Comparison of ENCODE assay signal across 18 cellular contexts in the genomic region with DNA sequence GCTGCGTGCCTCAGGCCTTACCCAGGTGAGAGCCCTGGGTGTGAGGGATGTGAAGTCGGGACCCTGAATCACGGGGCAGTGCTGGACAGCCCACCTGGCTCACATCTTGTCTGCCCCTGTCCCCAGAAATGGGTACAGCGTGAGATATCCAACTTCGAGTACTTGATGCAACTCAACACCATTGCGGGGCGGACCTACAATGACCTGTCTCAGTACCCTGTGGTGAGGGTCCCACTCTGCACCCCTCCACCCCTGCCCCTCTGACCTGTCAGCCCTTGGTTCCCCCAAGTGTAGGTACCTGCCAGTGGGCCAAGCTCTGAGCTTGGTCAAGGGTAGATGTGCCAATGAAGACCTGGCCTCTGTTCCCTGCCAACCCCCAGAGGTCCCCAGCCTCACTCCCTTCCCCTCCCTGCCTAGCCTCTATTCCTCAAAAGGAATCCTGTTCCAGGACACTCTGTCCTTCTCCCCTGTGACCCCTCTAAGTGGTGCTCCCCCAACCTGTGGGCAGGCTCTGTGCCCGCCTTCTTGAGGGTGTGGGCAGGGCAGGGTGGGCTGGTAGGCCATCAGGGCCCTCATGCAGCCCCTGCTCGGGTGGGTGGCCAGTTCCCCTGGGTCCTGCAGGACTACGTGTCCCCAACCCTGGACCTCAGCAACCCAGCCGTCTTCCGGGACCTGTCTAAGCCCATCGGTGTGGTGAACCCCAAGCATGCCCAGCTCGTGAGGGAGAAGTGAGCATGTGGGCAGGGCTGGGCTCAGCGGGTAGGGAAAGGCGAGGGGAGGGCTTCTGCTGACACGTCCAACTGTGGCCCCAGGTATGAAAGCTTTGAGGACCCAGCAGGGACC. TPM values are rescaled to one million over a fixed set of nuclear protein-coding genes. Genes with fewer than 3 reads are reported as not detected.
DNase-seq lines count a peak whose midpoint lies in the region; ATAC-seq, FAIRE-seq and TF ChIP-seq lines count a peak whose summit lies in the region.
"Had no signal": no experiment of that assay in that cellular context is flagged by ENCODE, and none has a peak within 500 bp of the region (broad histone marks: within the 10 kb centered on the region; RNA-seq: fewer than 3 reads in every experiment).

No MANE protein-coding gene starts in this region.

- 91% methylated on average over 14 of the region's 17 CpGs for WGBS in suprapubic skin

- no peak for TF ChIP-seq EP300 in suprapubic skin (IDR thresholded peaks at IDR 0.05)

- H3K27me3 Mint-ChIP-seq in activated naive CD4-positive, alpha-beta T cell treated with anti-CD3 and anti-CD28 coated beads for 36 hours (ENCODE audit: low read depth), result no peaks in the 10 kb centered on the region
- H3K27me3 Mint-ChIP-seq: CD4-positive, alpha-beta memory T cell had no signal

- TF ChIP-seq CTCF in kidney (IDR thresholded peaks at IDR 0.05; ENCODE audit: borderline replicate concordance, extremely low read depth, insufficient read depth), result no peak
- no peak for TF ChIP-seq CTCF in suprapubic skin (IDR thresholded peaks at IDR 0.05)

- CTCF ChIA-PET in activated naive CD4-positive, alpha-beta T cell treated with anti-CD3 and anti-CD28 coated beads for 36 hours (lab: Charles Lee), result no interaction called here

- H3K4me1 ChIP-seq in kidney (ENCODE audit: control insufficient read depth in 1 of 2, insufficient read depth in 1 of 2, low read depth in 1 of 2, low read length in 2 of 2) (peaks cover 0 to 3% of the 10 kb centered on the region in 2 donors), suprapubic skin (peaks cover 11% of the 10 kb centered on the region)

- no peak for DNase-seq in activated naive CD4-positive, alpha-beta T cell treated with anti-CD3 and anti-CD28 coated beads, Interleukin-2, amount 50 U/mL, for 72 hours (ENCODE audit: low spot score in 2 of 2)
- no peak for DNase-seq in activated naive CD4-positive, alpha-beta T cell treated with anti-CD3 and anti-CD28 coated beads for 36 hours
- DNase-seq in H7 (peak; percentile 40), kidney (peak; percentile 70), suprapubic skin (ENCODE audit: low spot score in 2 of 2) (peak; percentile 61 to 73)
- no peak for DNase-seq in effector CD4-positive, alpha-beta T cell
- DNase-seq: ACHN; CD4-positive, alpha-beta memory T cell; DMS79 treated with DMSO at 0.1 percent for 48 hours; GDM1; NCI-H146; NCI-H2107; NCI-H226; NCI-H526; RPMI8226 had no signal

- H3K36me3 Mint-ChIP-seq in activated naive CD4-positive, alpha-beta T cell treated with anti-CD3 and anti-CD28 coated beads, Interleukin-2, amount 50 U/mL, for 72 hours, result peaks cover 0 to 6% of the 10 kb centered on the region in 2 donors
- H3K36me3 Mint-ChIP-seq in activated naive CD4-positive, alpha-beta T cell treated with anti-CD3 and anti-CD28 coated beads for 36 hours (ENCODE audit: low read depth), result peaks cover 20% of the 10 kb centered on the region

- no peak overlapping the region for H3K4me3 Mint-ChIP-seq in activated naive CD4-positive, alpha-beta T cell treated with anti-CD3 and anti-CD28 coated beads for 36 hours
- H3K4me3 Mint-ChIP-seq: CD4-positive, alpha-beta memory T cell had no signal

- H3K27me3 ChIP-seq in H7 (ENCODE audit: control insufficient read depth, insufficient read depth, low read length) (no peaks in the 10 kb centered on the region), suprapubic skin (no peaks in the 10 kb centered on the region)

- H3K9me3 ChIP-seq in kidney (ENCODE audit: control insufficient read depth in 1 of 2, low read length in 2 of 2) (no peaks in the 10 kb centered on the region), suprapubic skin (no peaks in the 10 kb centered on the region)

- H3K36me3 ChIP-seq in H7 (replicated peaks; ENCODE audit: control insufficient read depth, insufficient read depth, low read length) (peaks cover 33% of the 10 kb centered on the region), kidney (ENCODE audit: control insufficient read depth in 1 of 2, insufficient read depth in 2 of 2, low read length in 2 of 2) (peaks cover 16 to 34% of the 10 kb centered on the region in 2 donors), suprapubic skin (peaks cover 88% of the 10 kb centered on the region)

- H3K27ac ChIP-seq in kidney (ENCODE audit: low read depth in 2 of 2, low read length in 2 of 2) (no peak overlapping the region), suprapubic skin (no peak overlapping the region)

- FAIRE-seq in kidney (lab: Jason Lieb, UNC), result no peak
- FAIRE-seq: GM12892, GM19239 had no signal

- no peak for ATAC-seq in activated naive CD4-positive, alpha-beta T cell treated with anti-CD3 and anti-CD28 coated beads, Interleukin-2, amount 50 U/mL, for 72 hours
- ATAC-seq in HG03280 (IDR thresholded peaks at IDR 0.05; ENCODE audit: unreplicated experiment), result no peak

- no peak for TF ChIP-seq POLR2A in suprapubic skin (IDR thresholded peaks at IDR 0.05)

- no peak overlapping the region for H3K9ac ChIP-seq in kidney (ENCODE audit: low read length in 2 of 2)

- H3K27ac Mint-ChIP-seq in activated naive CD4-positive, alpha-beta T cell treated with anti-CD3 and anti-CD28 coated beads, Interleukin-2, amount 50 U/mL, for 72 hours, result peak overlapping the region; percentile 14 to 44
- no peak overlapping the region for H3K27ac Mint-ChIP-seq in activated naive CD4-positive, alpha-beta T cell treated with anti-CD3 and anti-CD28 coated beads for 36 hours

- no peak overlapping the region for H3K4me3 ChIP-seq in H7 (ENCODE audit: insufficient read depth, low read depth, low read length)
- no peak overlapping the region for H3K4me3 ChIP-seq in kidney (ENCODE audit: low read length in 2 of 2)
- H3K4me3 ChIP-seq in suprapubic skin, result no peak overlapping the region

- H3K4me1 Mint-ChIP-seq in activated naive CD4-positive, alpha-beta T cell treated with anti-CD3 and anti-CD28 coated beads for 36 hours (ENCODE audit: low read depth), result peaks cover 2% of the 10 kb centered on the region

- intact Hi-C loops in activated naive CD4-positive, alpha-beta T cell treated with anti-CD3 and anti-CD28 coated beads for 36 hours (cut with micrococcal nuclease), result loop anchor here (5.0 kb wide), 1 partner anchor 318 kb away; no protein-coding TSS in a partner anchor
- intact Hi-C loops in kidney (cut with DNase I), result no loop called here

- no peaks in the 10 kb centered on the region for H3K9me3 Mint-ChIP-seq in activated naive CD4-positive, alpha-beta T cell treated with anti-CD3 and anti-CD28 coated beads, Interleukin-2, amount 50 U/mL, for 72 hours
- no peaks in the 10 kb centered on the region for H3K9me3 Mint-ChIP-seq in activated naive CD4-positive, alpha-beta T cell treated with anti-CD3 and anti-CD28 coated beads for 36 hours
- H3K9me3 Mint-ChIP-seq: CD4-positive, alpha-beta memory T cell had no signal

RNA-seq across cellular contexts. Expression of gene NBEAL2, which starts 25.1 kb away (rescaled TPM):
- 100 to 1,000 TPM in 1 of 2 donors, 10 to 100 TPM in 1; 75.7 to 122 TPM for total RNA-seq in activated naive CD4-positive, alpha-beta T cell treated with anti-CD3 and anti-CD28 coated beads, Interleukin-2, amount 50 U/mL, for 72 hours
- 10 to 100 TPM; 85.0 to 92.4 TPM for total RNA-seq in activated naive CD4-positive, alpha-beta T cell treated with anti-CD3 and anti-CD28 coated beads for 36 hours
- 51.6 and 65.4 TPM in 2 replicates for total RNA-seq in H7 (2014; rRNA removed; shearing (Covaris generic))
- total RNA-seq in kidney, result 82.8 TPM
- 25.7 TPM for polyA plus RNA-seq in kidney (ENCODE audit: insufficient read depth, low read depth, low replicate concordance)
- 100 to 1,000 TPM; 317 to 865 (median 347) TPM for total RNA-seq in suprapubic skin

RNA-seq across cellular contexts. Expression of gene CCDC12, which starts 28.0 kb away (rescaled TPM):
- total RNA-seq in activated naive CD4-positive, alpha-beta T cell treated with anti-CD3 and anti-CD28 coated beads, Interleukin-2, amount 50 U/mL, for 72 hours, result 10 to 100 TPM; 49.3 to 55.2 TPM
- total RNA-seq in activated naive CD4-positive, alpha-beta T cell treated with anti-CD3 and anti-CD28 coated beads for 36 hours, result 10 to 100 TPM; 37.6 to 43.0 TPM
- total RNA-seq in H7 (2014; rRNA removed; shearing (Covaris generic)), result 40.0 and 40.9 TPM in 2 replicates
- total RNA-seq in kidney (59.7 TPM), suprapubic skin (10 to 100 TPM; 56.1 to 86.8 (median 81.6) TPM)
- 85.6 TPM for polyA plus RNA-seq in kidney (ENCODE audit: insufficient read depth, low read depth, low replicate concordance)

Comparison
In these comparisons a context has a peak if more than half of its experiments do, and no peak if none do; other contexts are left out.
1. DNase-seq: peak in H7 (single experiment), kidney (single experiment) and suprapubic skin (2 of 2); none in activated naive CD4-positive, alpha-beta T cell treated with anti-CD3 and anti-CD28 coated beads, Interleukin-2, amount 50 U/mL, for 72 hours (0 of 2), activated naive CD4-positive, alpha-beta T cell treated with anti-CD3 and anti-CD28 coated beads for 36 hours (single experiment) and effector CD4-positive, alpha-beta T cell (single experiment).